Comparison of ENCODE assay signal across 1 cellular context in the genomic region with DNA sequence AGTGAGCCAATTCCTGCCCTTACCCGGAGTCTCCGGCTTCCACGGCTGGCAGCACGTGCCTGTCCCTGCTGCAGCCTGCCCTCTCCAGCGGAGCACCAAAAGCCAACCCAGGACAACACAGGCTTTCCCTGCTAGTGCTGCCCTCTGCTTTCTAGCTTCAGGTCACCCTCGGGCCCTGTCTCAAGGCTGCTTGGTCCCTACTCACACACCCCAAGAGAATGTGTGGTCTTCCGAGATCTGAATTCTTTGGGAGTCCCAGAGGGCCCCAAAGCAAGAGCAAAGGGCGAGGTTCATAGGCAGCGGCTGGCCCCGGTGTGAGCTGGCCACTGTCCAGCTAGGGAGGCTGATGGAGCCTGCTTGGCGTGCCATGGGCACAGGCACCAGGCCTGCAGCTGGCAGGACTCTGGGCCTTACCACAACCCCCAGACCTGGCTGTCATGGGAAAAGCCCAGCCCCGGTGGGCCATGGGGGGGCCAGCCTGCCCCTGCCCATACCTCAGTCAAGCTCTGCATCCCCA.
TF ChIP-seq lines count a peak whose summit lies in the region.

No MANE protein-coding gene starts in this region.

TF ChIP-seq in HepG2, 621 proteins besides CTCF, POLR2A, EP300 and RAD21 (continued from another document):
- TF ChIP-seq, protein P1, sequence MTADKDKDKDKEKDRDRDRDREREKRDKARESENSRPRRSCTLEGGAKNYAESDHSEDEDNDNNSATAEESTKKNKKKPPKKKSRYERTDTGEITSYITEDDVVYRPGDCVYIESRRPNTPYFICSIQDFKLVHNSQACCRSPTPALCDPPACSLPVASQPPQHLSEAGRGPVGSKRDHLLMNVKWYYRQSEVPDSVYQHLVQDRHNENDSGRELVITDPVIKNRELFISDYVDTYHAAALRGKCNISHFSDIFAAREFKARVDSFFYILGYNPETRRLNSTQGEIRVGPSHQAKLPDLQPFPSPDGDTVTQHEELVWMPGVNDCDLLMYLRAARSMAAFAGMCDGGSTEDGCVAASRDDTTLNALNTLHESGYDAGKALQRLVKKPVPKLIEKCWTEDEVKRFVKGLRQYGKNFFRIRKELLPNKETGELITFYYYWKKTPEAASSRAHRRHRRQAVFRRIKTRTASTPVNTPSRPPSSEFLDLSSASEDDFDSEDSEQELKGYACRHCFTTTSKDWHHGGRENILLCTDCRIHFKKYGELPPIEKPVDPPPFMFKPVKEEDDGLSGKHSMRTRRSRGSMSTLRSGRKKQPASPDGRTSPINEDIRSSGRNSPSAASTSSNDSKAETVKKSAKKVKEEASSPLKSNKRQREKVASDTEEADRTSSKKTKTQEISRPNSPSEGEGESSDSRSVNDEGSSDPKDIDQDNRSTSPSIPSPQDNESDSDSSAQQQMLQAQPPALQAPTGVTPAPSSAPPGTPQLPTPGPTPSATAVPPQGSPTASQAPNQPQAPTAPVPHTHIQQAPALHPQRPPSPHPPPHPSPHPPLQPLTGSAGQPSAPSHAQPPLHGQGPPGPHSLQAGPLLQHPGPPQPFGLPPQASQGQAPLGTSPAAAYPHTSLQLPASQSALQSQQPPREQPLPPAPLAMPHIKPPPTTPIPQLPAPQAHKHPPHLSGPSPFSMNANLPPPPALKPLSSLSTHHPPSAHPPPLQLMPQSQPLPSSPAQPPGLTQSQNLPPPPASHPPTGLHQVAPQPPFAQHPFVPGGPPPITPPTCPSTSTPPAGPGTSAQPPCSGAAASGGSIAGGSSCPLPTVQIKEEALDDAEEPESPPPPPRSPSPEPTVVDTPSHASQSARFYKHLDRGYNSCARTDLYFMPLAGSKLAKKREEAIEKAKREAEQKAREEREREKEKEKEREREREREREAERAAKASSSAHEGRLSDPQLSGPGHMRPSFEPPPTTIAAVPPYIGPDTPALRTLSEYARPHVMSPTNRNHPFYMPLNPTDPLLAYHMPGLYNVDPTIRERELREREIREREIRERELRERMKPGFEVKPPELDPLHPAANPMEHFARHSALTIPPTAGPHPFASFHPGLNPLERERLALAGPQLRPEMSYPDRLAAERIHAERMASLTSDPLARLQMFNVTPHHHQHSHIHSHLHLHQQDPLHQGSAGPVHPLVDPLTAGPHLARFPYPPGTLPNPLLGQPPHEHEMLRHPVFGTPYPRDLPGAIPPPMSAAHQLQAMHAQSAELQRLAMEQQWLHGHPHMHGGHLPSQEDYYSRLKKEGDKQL (CRISPR knock-in tag; IDR thresholded peaks at IDR 0.05; ENCODE audit: low read depth) = no peak
- TF ChIP-seq, protein P2, sequence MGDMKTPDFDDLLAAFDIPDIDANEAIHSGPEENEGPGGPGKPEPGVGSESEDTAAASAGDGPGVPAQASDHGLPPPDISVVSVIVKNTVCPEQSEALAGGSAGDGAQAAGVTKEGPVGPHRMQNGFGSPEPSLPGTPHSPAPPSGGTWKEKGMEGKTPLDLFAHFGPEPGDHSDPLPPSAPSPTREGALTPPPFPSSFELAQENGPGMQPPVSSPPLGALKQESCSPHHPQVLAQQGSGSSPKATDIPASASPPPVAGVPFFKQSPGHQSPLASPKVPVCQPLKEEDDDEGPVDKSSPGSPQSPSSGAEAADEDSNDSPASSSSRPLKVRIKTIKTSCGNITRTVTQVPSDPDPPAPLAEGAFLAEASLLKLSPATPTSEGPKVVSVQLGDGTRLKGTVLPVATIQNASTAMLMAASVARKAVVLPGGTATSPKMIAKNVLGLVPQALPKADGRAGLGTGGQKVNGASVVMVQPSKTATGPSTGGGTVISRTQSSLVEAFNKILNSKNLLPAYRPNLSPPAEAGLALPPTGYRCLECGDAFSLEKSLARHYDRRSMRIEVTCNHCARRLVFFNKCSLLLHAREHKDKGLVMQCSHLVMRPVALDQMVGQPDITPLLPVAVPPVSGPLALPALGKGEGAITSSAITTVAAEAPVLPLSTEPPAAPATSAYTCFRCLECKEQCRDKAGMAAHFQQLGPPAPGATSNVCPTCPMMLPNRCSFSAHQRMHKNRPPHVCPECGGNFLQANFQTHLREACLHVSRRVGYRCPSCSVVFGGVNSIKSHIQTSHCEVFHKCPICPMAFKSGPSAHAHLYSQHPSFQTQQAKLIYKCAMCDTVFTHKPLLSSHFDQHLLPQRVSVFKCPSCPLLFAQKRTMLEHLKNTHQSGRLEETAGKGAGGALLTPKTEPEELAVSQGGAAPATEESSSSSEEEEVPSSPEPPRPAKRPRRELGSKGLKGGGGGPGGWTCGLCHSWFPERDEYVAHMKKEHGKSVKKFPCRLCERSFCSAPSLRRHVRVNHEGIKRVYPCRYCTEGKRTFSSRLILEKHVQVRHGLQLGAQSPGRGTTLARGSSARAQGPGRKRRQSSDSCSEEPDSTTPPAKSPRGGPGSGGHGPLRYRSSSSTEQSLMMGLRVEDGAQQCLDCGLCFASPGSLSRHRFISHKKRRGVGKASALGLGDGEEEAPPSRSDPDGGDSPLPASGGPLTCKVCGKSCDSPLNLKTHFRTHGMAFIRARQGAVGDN (CRISPR knock-in tag; IDR thresholded peaks at IDR 0.05) = peak; percentile 81
- TF ChIP-seq ZIK1 (CRISPR knock-in tag; IDR thresholded peaks at IDR 0.05; ENCODE audit: borderline replicate concordance, low read depth) = no peak
- no peak for TF ChIP-seq HMG20A (CRISPR knock-in tag; IDR thresholded peaks at IDR 0.05; ENCODE audit: borderline replicate concordance)
- TF ChIP-seq, protein P3, sequence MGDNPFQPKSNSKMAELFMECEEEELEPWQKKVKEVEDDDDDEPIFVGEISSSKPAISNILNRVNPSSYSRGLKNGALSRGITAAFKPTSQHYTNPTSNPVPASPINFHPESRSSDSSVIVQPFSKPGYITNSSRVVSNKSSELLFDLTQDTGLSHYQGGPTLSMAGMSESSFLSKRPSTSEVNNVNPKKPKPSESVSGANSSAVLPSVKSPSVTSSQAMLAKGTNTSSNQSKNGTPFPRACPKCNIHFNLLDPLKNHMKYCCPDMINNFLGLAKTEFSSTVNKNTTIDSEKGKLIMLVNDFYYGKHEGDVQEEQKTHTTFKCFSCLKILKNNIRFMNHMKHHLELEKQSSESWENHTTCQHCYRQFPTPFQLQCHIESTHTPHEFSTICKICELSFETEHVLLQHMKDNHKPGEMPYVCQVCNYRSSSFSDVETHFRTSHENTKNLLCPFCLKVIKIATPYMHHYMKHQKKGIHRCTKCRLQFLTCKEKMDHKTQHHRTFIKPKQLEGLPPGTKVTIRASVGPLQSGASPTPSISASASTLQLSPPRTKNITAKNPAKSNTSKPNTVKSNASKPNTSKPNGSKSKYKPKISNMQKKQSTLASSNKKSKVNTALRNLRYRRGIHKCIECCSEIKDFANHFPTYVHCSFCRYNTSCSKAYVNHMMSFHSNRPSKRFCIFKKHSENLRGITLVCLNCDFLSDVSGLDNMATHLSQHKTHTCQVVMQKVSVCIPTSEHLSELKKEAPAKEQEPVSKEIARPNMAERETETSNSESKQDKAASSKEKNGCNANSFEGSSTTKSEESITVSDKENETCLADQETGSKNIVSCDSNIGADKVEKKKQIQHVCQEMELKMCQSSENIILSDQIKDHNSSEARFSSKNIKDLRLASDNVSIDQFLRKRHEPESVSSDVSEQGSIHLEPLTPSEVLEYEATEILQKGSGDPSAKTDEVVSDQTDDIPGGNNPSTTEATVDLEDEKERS (CRISPR knock-in tag; IDR thresholded peaks at IDR 0.05) = peak; percentile 26; the same call in 1 of the 2 replicates
- peak; percentile 42; the same call in 1 of the 2 replicates for TF ChIP-seq BCL6 (CRISPR knock-in tag; IDR thresholded peaks at IDR 0.05)
- TF ChIP-seq GATAD2A (CRISPR knock-in tag; IDR thresholded peaks at IDR 0.05) = 0 out of 2 replicates have a peak, but pooled peaks have one; percentile 23
- no peak for TF ChIP-seq ZNF143 (CRISPR knock-in tag; IDR thresholded peaks at IDR 0.05)
- TF ChIP-seq ZFP82 (CRISPR knock-in tag; IDR thresholded peaks at IDR 0.05; ENCODE audit: borderline replicate concordance) = no peak
- TF ChIP-seq GZF1 (CRISPR knock-in tag; IDR thresholded peaks at IDR 0.05) = no peak
- TF ChIP-seq KDM4B (CRISPR knock-in tag; IDR thresholded peaks at IDR 0.05) = no peak
- TF ChIP-seq, protein P4, sequence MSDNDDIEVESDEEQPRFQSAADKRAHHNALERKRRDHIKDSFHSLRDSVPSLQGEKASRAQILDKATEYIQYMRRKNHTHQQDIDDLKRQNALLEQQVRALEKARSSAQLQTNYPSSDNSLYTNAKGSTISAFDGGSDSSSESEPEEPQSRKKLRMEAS (IDR thresholded peaks at IDR 0.05) = peak; percentile 74
- TF ChIP-seq HMGXB3 (CRISPR knock-in tag; IDR thresholded peaks at IDR 0.05; ENCODE audit: borderline replicate concordance) = no peak
- no peak for TF ChIP-seq ZNF577 (CRISPR knock-in tag; IDR thresholded peaks at IDR 0.05; ENCODE audit: borderline replicate concordance, low read depth)
- peak; percentile 66 for TF ChIP-seq SALL1 (CRISPR knock-in tag; IDR thresholded peaks at IDR 0.05)
- peak; percentile 44; the same call in 1 of the 2 replicates for TF ChIP-seq RNF2 (conservative IDR thresholded peaks at IDR 0.05; ENCODE audit: low read depth)
